Comparison of ENCODE assay signal across 8 cellular contexts in the genomic region with DNA sequence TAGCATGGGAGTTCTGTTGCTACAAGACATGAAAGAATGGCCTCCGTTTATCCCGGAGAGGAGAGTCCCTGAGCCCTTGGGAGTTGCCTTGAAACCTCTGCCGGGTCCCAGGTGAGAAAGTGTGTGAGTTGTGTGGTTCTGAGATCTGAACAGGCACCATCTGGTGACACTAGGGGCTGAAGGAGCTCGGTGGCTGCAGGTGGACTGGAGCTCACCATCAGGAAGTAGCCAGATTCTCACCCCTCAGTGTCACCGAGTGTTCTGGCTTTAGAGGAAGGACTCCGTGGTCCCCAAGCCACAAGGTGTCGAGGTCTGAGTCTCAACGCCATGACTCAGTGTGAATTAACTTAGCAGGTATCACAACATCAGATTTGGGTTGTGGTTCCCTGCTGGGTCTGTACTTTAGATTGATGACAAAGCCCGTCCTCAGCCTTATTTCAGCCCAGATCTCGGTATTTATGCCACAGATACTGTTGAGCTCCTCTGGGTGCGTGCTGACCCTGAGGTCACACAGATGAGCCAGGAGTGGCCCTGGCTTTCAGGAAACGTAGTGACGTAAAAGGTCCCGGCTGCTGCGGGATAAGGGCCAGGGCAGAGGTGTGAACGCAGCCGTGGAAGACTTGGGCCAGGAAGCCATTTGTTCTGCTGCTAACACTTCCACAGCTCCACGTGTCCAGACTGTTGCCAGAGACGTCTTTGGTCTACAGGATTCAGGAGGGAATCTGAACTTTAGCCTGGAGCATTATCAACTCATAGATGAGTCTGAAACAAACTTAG. TPM values are rescaled to one million over a fixed set of nuclear protein-coding genes. Genes with fewer than 3 reads are reported as not detected.
A peak's percentile ranks its signal among the peaks of the same experiment; 100 is the strongest.
DNase-seq lines count a peak whose midpoint lies in the region; ATAC-seq and TF ChIP-seq lines count a peak whose summit lies in the region.
"Had no signal": no experiment of that assay in that cellular context is flagged by ENCODE, and none has a peak within 500 bp of the region (broad histone marks: within the 10 kb centered on the region; RNA-seq: fewer than 3 reads in every experiment).

No MANE protein-coding gene starts in this region.

- ATAC-seq in GM19351 (IDR thresholded peaks at IDR 0.05; ENCODE audit: unreplicated experiment) (peak; percentile 34), HG03280 (IDR thresholded peaks at IDR 0.05; ENCODE audit: unreplicated experiment) (peak; percentile 36), left colon (no peak)
- peak; percentile 15 to 33 for ATAC-seq in stimulated activated naive B cell treated with anti-CD40 and anti-IgM and Interleukin-4, amounts not matched to agents 10 μg/mL and 1 μg/mL and 100 μg/mL, for 72 hours (replicated peaks)

- H3K27me3 ChIP-seq in endodermal cell (ENCODE audit: control insufficient read depth, insufficient read depth, low read length, poor library complexity, severe bottlenecking), result no peaks in the 10 kb centered on the region

- no peaks in the 10 kb centered on the region for H3K27me3 Mint-ChIP-seq in endodermal cell (ENCODE audit: insufficient read depth)
- H3K27me3 Mint-ChIP-seq in stimulated activated naive B cell treated with anti-CD40 and anti-IgM and Interleukin-4, amounts not matched to agents 10 μg/mL and 1 μg/mL and 100 μg/mL, for 72 hours, result no peaks in the 10 kb centered on the region

- peaks cover 79% of the 10 kb centered on the region for H3K36me3 Mint-ChIP-seq in endodermal cell (ENCODE audit: low read depth)
- H3K36me3 Mint-ChIP-seq in stimulated activated naive B cell treated with anti-CD40 and anti-IgM and Interleukin-4, amounts not matched to agents 10 μg/mL and 1 μg/mL and 100 μg/mL, for 72 hours, result peaks cover 16 to 37% of the 10 kb centered on the region in 2 donors

- H3K9me3 Mint-ChIP-seq in endodermal cell, result no peaks in the 10 kb centered on the region
- H3K9me3 Mint-ChIP-seq in stimulated activated naive B cell treated with anti-CD40 and anti-IgM and Interleukin-4, amounts not matched to agents 10 μg/mL and 1 μg/mL and 100 μg/mL, for 72 hours, result no peaks in the 10 kb centered on the region

- intact Hi-C loops in left colon (cut with DNase I, micrococcal nuclease), result no loop called here

- H3K27ac ChIP-seq in endodermal cell (ENCODE audit: low read depth, low read length), result no peak overlapping the region
- H3K27ac ChIP-seq: SK-N-MC had no signal

- no peak overlapping the region for H3K4me3 Mint-ChIP-seq in endodermal cell
- no peak overlapping the region for H3K4me3 Mint-ChIP-seq in stimulated activated naive B cell treated with anti-CD40 and anti-IgM and Interleukin-4, amounts not matched to agents 10 μg/mL and 1 μg/mL and 100 μg/mL, for 72 hours

- no peaks in the 10 kb centered on the region for H3K9me3 ChIP-seq in endodermal cell (ENCODE audit: control insufficient read depth, low read length)

- H3K4me1 ChIP-seq in endodermal cell (ENCODE audit: control insufficient read depth, insufficient read depth, low read length), result peaks cover 23% of the 10 kb centered on the region

- H3K36me3 ChIP-seq in endodermal cell (ENCODE audit: control insufficient read depth, insufficient read depth, low read length), result peaks cover 85% of the 10 kb centered on the region

- no peak for TF ChIP-seq CTCF in endodermal cell (conservative IDR thresholded peaks at IDR 0.05)

- no peak overlapping the region for H3K4me3 ChIP-seq in endodermal cell (ENCODE audit: low read length)
- H3K4me3 ChIP-seq: SK-N-MC had no signal

- H3K4me1 Mint-ChIP-seq in endodermal cell, result peaks cover 12% of the 10 kb centered on the region
- H3K4me1 Mint-ChIP-seq in stimulated activated naive B cell treated with anti-CD40 and anti-IgM and Interleukin-4, amounts not matched to agents 10 μg/mL and 1 μg/mL and 100 μg/mL, for 72 hours, result peaks cover 8 to 13% of the 10 kb centered on the region in 2 donors

- DNase-seq in endodermal cell (peak; percentile 59), OCI-M1 (lab: John Stamatoyannopoulos, UW) (no peak), left colon (no peak), GOT3 (lab: John Stamatoyannopoulos, UW) (no peak)
- no peak for DNase-seq in stimulated activated naive B cell treated with anti-CD40 and anti-IgM and Interleukin-4, amounts not matched to agents 10 μg/mL and 1 μg/mL and 100 μg/mL, for 72 hours

- no peak overlapping the region for H3K9ac ChIP-seq in endodermal cell (ENCODE audit: extremely low read depth, low read length, poor library complexity, severe bottlenecking)

- H3K27ac Mint-ChIP-seq in endodermal cell, result peak overlapping the region; percentile 83
- H3K27ac Mint-ChIP-seq in stimulated activated naive B cell treated with anti-CD40 and anti-IgM and Interleukin-4, amounts not matched to agents 10 μg/mL and 1 μg/mL and 100 μg/mL, for 72 hours, result peak overlapping the region; percentile 73

- WGBS in endodermal cell (ENCODE audit: insufficient coverage in 1 of 2, insufficient read length in 1 of 2), 2 experiments, result 87 to 92% methylated on average over 17 to 19 of the region's 19 CpGs

RNA-seq across cellular contexts. Expression of gene PGPEP1L, which starts 54.4 kb away (rescaled TPM):
- not detected for total RNA-seq in endodermal cell
- polyA plus RNA-seq in endodermal cell (2013, experiment 1 of 2), result not detected
- polyA plus RNA-seq in endodermal cell (2013, experiment 2 of 2), result not detected
- total RNA-seq in left colon, result not detected
